ENCODE assay signal across 9 cellular contexts in genomic region chr12:70049596-70050360, GRCh38.
DNase-seq lines count a peak whose midpoint lies in the region; ATAC-seq and TF ChIP-seq lines count a peak whose summit lies in the region.
"Had no signal": no experiment of that assay in that cellular context is flagged by ENCODE, and none has a peak within 500 bp of the region (broad histone marks: within the 10 kb centered on the region; RNA-seq: fewer than 3 reads in every experiment).

No MANE protein-coding gene starts in this region.

- intact Hi-C loops in Calu3 (cut with micrococcal nuclease; ENCODE audit: unreplicated experiment): loop anchor here (2.0 to 5.0 kb wide), 4 partner anchors 63 to 193 kb away; partner anchors contain the start of gene CNOT2
- intact Hi-C loops in tibial artery (cut with DNase I; ENCODE audit: low total_unique reads): loop anchor here (10.0 kb wide), 1 partner anchor 65 kb away; no protein-coding TSS in a partner anchor

- BruUV-seq in Calu3 (replicated peaks; lab: Mats Ljungman, UMichigan): no TSS peak

- no peak overlapping the region for H3K27ac ChIP-seq in tibial artery

- H3K9me3 Mint-ChIP-seq in Calu3 (ENCODE audit: low read depth, unreplicated experiment): no peaks in the 10 kb centered on the region
- no peaks in the 10 kb centered on the region for H3K9me3 Mint-ChIP-seq in activated T-helper 17 cell treated with anti-CD3 and anti-CD28 coated beads, Interleukin-2, amount 50 U/mL, for 72 hours

- peak overlapping the region; percentile 81 for H3K27ac Mint-ChIP-seq in Calu3 (ENCODE audit: unreplicated experiment)
- H3K27ac Mint-ChIP-seq in activated T-helper 17 cell treated with anti-CD3 and anti-CD28 coated beads, Interleukin-2, amount 50 U/mL, for 72 hours: no peak overlapping the region

- H3K36me3 ChIP-seq in tibial artery (no peaks in the 10 kb centered on the region), HAP-1 (replicated peaks) (no peaks in the 10 kb centered on the region)

- no peak overlapping the region for H3K4me3 ChIP-seq in tibial artery
- no peak overlapping the region for H3K4me3 ChIP-seq in HAP-1
- H3K4me3 ChIP-seq: lung had no signal

- DNase-seq in Calu3 (peak; percentile 73), tibial artery (no peak), HAP-1 (ENCODE audit: low spot score in 2 of 2) (no peak), NCI-H1694 treated with DMSO at 0.1 percent for 48 hours (lab: John Stamatoyannopoulos, UW) (no peak)
- DNase-seq in stimulated activated naive CD8-positive, alpha-beta T cell treated with anti-CD3 and anti-CD28 coated beads, Interleukin-15, Interleukin-2, amounts not matched to agents 100 U/mL and 50 U/mL, for 24 hours: peak; percentile 7

- H3K9me3 ChIP-seq in tibial artery: no peaks in the 10 kb centered on the region
- H3K9me3 ChIP-seq in HAP-1: no peaks in the 10 kb centered on the region

- peak; percentile 18 for TF ChIP-seq CTCF in Calu3 (IDR thresholded peaks at IDR 0.05; ENCODE audit: unreplicated experiment)
- no peak for TF ChIP-seq CTCF in tibial artery (IDR thresholded peaks at IDR 0.05)

- peaks cover 23% of the 10 kb centered on the region for H3K36me3 Mint-ChIP-seq in Calu3 (ENCODE audit: insufficient read depth, unreplicated experiment)
- no peaks in the 10 kb centered on the region for H3K36me3 Mint-ChIP-seq in activated T-helper 17 cell treated with anti-CD3 and anti-CD28 coated beads, Interleukin-2, amount 50 U/mL, for 72 hours (ENCODE audit: low read depth)

- H3K4me1 ChIP-seq in tibial artery (peaks cover 0 to 12% (median 0%) of the 10 kb centered on the region in 4 donors), HAP-1 (no peaks in the 10 kb centered on the region)

- ATAC-seq in GM19452 (IDR thresholded peaks at IDR 0.05; ENCODE audit: unreplicated experiment) (peak; percentile 97), HG03432 (IDR thresholded peaks at IDR 0.05; ENCODE audit: unreplicated experiment) (peak; percentile 95)
- ATAC-seq in activated T-helper 17 cell treated with anti-CD3 and anti-CD28 coated beads, Interleukin-2, amount 50 U/mL, for 72 hours (replicated peaks): peak; percentile 92
- ATAC-seq in stimulated activated naive CD8-positive, alpha-beta T cell treated with anti-CD3 and anti-CD28 coated beads, Interleukin-15, Interleukin-2, amounts not matched to agents 100 U/mL and 50 U/mL, for 24 hours: peak; percentile 83

- in situ Hi-C loops in HAP-1 (cut with MboI; ENCODE audit: low sequenced_read_pairs): no loop called here

- no peaks in the 10 kb centered on the region for H3K27me3 ChIP-seq in tibial artery
- no peaks in the 10 kb centered on the region for H3K27me3 ChIP-seq in HAP-1 (ENCODE audit: low read depth)

- CTCF ChIA-PET in Calu3 (lab: Charles Lee): no interaction called here

- H3K4me3 Mint-ChIP-seq in Calu3 (ENCODE audit: low read depth, unreplicated experiment): peak overlapping the region; percentile 29
- H3K4me3 Mint-ChIP-seq in activated T-helper 17 cell treated with anti-CD3 and anti-CD28 coated beads, Interleukin-2, amount 50 U/mL, for 72 hours: no peak overlapping the region

- peaks cover 75% of the 10 kb centered on the region for H3K4me1 Mint-ChIP-seq in Calu3 (ENCODE audit: low read depth, unreplicated experiment)
- no peaks in the 10 kb centered on the region for H3K4me1 Mint-ChIP-seq in activated T-helper 17 cell treated with anti-CD3 and anti-CD28 coated beads, Interleukin-2, amount 50 U/mL, for 72 hours

- no peaks in the 10 kb centered on the region for H3K27me3 Mint-ChIP-seq in Calu3 (ENCODE audit: unreplicated experiment)
- peaks cover 22% of the 10 kb centered on the region for H3K27me3 Mint-ChIP-seq in activated T-helper 17 cell treated with anti-CD3 and anti-CD28 coated beads, Interleukin-2, amount 50 U/mL, for 72 hours

Comparison
In these comparisons a context has a peak if more than half of its experiments do, and no peak if none do; other contexts are left out.
1. DNase-seq: peak in Calu3 (single experiment) and stimulated activated naive CD8-positive, alpha-beta T cell treated with anti-CD3 and anti-CD28 coated beads, Interleukin-15, Interleukin-2, amounts not matched to agents 100 U/mL and 50 U/mL, for 24 hours (single experiment); none in tibial artery (0 of 2), HAP-1 (0 of 2) and NCI-H1694 treated with DMSO at 0.1 percent for 48 hours (single experiment).
2. Peak in every context shown above with its lines, with median percentiles within 50 percentile points of each other: ATAC-seq.